ENCODE assay signal across 8 cellular contexts in the genomic region with DNA sequence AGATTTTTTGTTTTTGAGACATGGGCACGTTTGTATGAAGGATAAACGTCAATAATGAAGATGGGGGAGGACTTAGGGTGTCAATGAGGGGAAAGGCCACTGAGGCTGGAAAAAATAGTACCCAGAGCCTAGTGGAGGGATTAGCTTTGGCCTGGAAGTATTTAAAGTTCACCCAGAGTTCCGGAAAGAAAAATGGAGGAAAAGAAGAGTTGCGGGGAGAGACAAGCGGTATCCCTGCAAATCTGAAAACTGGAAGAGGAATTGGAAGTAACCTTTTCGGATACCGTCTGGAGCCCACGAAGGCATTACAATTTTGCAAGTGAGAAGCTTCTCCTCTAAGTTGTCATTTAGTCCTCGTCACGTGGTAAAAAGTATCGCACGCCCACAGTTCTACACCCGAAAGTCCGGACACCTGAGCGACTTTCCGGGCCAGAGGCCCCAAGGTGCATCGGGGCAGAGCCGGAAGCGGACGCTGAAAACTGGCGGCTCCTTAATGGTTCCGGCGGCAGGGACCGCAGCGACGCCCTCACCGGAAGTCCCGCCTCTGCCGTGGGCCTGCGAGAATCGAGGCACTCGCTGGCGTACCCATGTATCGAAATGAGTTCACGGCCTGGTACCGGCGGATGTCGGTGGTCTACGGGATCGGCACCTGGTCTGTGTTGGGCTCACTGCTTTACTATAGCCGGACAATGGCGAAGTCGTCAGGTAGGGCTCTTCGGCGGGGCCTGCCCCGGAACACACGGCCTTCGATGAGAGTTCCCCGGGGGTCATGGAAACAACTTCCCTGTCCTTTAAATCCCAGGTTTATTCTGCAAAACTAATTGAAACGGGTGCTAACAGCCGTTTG. TPM values are rescaled to one million over a fixed set of nuclear protein-coding genes. Genes with fewer than 3 reads are reported as not detected.
DNase-seq lines count a peak whose midpoint lies in the region; ATAC-seq and TF ChIP-seq lines count a peak whose summit lies in the region.

A gene with protein sequence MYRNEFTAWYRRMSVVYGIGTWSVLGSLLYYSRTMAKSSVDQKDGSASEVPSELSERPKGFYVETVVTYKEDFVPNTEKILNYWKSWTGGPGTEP (plus strand): TSS at position 541 of the 847 bp plus-strand sequence. CDS start 47 bp downstream, at position 588.

- H3K27ac Mint-ChIP-seq in dendritic cell treated with granulocyte-macrophage colony-stimulating factor and Interleukin-4, amounts not matched to agents 40 ng/mL and 50 ng/mL, for 4 days = peak within 1 kb of the TSS; percentile 95

- peak within 1 kb of the TSS; percentile 76 to 94 (median 87) for H3K4me2 ChIP-seq in BLaER1 treated with 17β-estradiol and CSF1 and Interleukin-3, amounts not matched to agents 10 nM and 100 nM

- DNase-seq in NCI-H748 (lab: John Stamatoyannopoulos, UW; ENCODE audit: unreplicated experiment) (peak; percentile 99), left lung (peak; percentile 94 to 97)
- peak; percentile 94 for DNase-seq in activated CD4-positive, alpha-beta T cell treated with anti-CD3 and anti-CD28 coated beads, Interleukin-2, amount 50 U/mL, for 1 hour
- peak; percentile 92 to 94 for DNase-seq in stimulated activated CD4-positive, alpha-beta T cell treated with anti-CD3 and anti-CD28 coated beads, Interleukin-2, amount 100 ng/mL, for 48 hours

- H3K4me3 Mint-ChIP-seq in dendritic cell treated with granulocyte-macrophage colony-stimulating factor and Interleukin-4, amounts not matched to agents 40 ng/mL and 50 ng/mL, for 4 days = peak within 1 kb of the TSS; percentile 90

- peak; percentile 99 for ATAC-seq in GM19351 (IDR thresholded peaks at IDR 0.05; ENCODE audit: unreplicated experiment)
- ATAC-seq in HG03521 (IDR thresholded peaks at IDR 0.05; ENCODE audit: unreplicated experiment) = peak; percentile 99
- ATAC-seq in left lung = peak; percentile 100

- peak within 1 kb of the TSS; percentile 80 to 93 (median 88) for H3K27ac ChIP-seq in BLaER1 treated with 17β-estradiol and CSF1 and Interleukin-3, amounts not matched to agents 10 nM and 100 nM
- H3K27ac ChIP-seq in left lung = peak within 1 kb of the TSS; percentile 74 to 75

- no peaks in the 10 kb centered on the region for H3K27me3 Mint-ChIP-seq in dendritic cell treated with granulocyte-macrophage colony-stimulating factor and Interleukin-4, amounts not matched to agents 40 ng/mL and 50 ng/mL, for 4 days

- peak within 1 kb of the TSS; percentile 75 to 86 (median 82) for H3K4me3 ChIP-seq in BLaER1 treated with 17β-estradiol and CSF1 and Interleukin-3, amounts not matched to agents 10 nM and 100 nM
- peak within 1 kb of the TSS; percentile 63 to 88 for H3K4me3 ChIP-seq in left lung

- H3K27me3 ChIP-seq in BLaER1 treated with 17β-estradiol and CSF1 and Interleukin-3, amounts not matched to agents 10 nM and 100 nM = no peaks in the 10 kb centered on the region
- no peaks in the 10 kb centered on the region for H3K27me3 ChIP-seq in left lung

- intact Hi-C loops in dendritic cell treated with granulocyte-macrophage colony-stimulating factor and Interleukin-4, amounts not matched to agents 40 ng/mL and 50 ng/mL, for 4 days (cut with micrococcal nuclease) = loop anchor here (1.0 to 10.0 kb wide), 5 partner anchors 20 to 282 kb away; a partner anchor contains a TSS
- intact Hi-C loops in left lung (cut with DNase I) = no loop called here

- H3K4me1 ChIP-seq in BLaER1 treated with 17β-estradiol and CSF1 and Interleukin-3, amounts not matched to agents 10 nM and 100 nM = peaks cover 5 to 27% (median 16%) of the 10 kb centered on the region in 10 experiments
- peaks cover 0 to 22% of the 10 kb centered on the region in 2 donors for H3K4me1 ChIP-seq in left lung

- H4K20me1 ChIP-seq in BLaER1 treated with 17β-estradiol and CSF1 and Interleukin-3, amounts not matched to agents 10 nM and 100 nM = no peaks in the 10 kb centered on the region

- peaks cover 44% of the 10 kb centered on the region for H3K36me3 Mint-ChIP-seq in dendritic cell treated with granulocyte-macrophage colony-stimulating factor and Interleukin-4, amounts not matched to agents 40 ng/mL and 50 ng/mL, for 4 days (ENCODE audit: low read depth)

- no peak for TF ChIP-seq CTCF in left lung (IDR thresholded peaks at IDR 0.05)

- H3K36me3 ChIP-seq in BLaER1 treated with 17β-estradiol and CSF1 and Interleukin-3, amounts not matched to agents 10 nM and 100 nM = peaks cover 30 to 49% (median 43%) of the 10 kb centered on the region in 11 experiments
- H3K36me3 ChIP-seq in left lung = peaks cover 0 to 38% of the 10 kb centered on the region in 2 donors

- peaks cover 21% of the 10 kb centered on the region for H3K4me1 Mint-ChIP-seq in dendritic cell treated with granulocyte-macrophage colony-stimulating factor and Interleukin-4, amounts not matched to agents 40 ng/mL and 50 ng/mL, for 4 days (ENCODE audit: low read depth)

- no peaks in the 10 kb centered on the region for H3K9me3 Mint-ChIP-seq in dendritic cell treated with granulocyte-macrophage colony-stimulating factor and Interleukin-4, amounts not matched to agents 40 ng/mL and 50 ng/mL, for 4 days

- peaks cover 0 to 16% (median 14%) of the 10 kb centered on the region in 11 experiments; a peak in 17 of 22 replicates for H3K9me3 ChIP-seq in BLaER1 treated with 17β-estradiol and CSF1 and Interleukin-3, amounts not matched to agents 10 nM and 100 nM (replicated peaks in 1 of 11)
- no peaks in the 10 kb centered on the region for H3K9me3 ChIP-seq in left lung

- H3K9ac ChIP-seq in BLaER1 treated with 17β-estradiol and CSF1 and Interleukin-3, amounts not matched to agents 10 nM and 100 nM = peak within 1 kb of the TSS; percentile 84 to 96 (median 89)

RNA-seq across cellular contexts. Expression of the gene that starts here (rescaled TPM):
- 10 to 100 TPM; 46.8 to 53.2 TPM for total RNA-seq in left lung

Comparison
In these comparisons a context has a peak if more than half of its experiments do, and no peak if none do; other contexts are left out.
1. Peak in every context shown above with its lines: DNase-seq, ATAC-seq, H3K4me3 ChIP-seq and H3K27ac ChIP-seq.